1 cellular context compared by ENCODE assay signal in the genomic region with DNA sequence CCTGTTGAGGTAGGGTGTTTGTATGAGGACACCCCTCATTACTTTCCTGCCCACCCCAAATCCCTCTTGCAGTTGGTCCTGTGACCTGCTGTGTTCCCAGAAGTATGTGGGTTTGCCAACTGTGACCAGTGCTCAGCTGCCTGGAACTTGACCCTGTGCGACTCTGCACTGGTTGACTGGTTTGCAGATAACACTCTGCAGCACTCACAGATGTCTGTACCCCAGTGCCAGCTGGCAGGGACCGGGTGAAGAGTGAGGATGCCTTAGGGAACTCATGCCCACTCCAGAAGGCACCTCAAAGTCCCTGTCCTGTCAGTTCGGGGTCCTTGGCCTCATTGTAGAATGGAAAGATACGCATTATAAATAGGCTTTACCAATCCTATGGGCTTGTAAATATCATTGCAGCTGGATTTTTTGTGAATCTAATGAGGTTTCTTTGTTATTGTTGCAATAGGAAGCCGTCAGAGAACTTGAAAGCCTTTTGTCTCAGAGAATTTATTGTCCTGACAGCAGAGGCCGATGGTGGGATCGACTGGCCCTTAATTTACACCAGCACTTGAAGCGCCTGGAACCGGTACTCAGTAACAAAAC.
TF ChIP-seq lines count a peak whose summit lies in the region.

No MANE protein-coding gene starts in this region.

TF ChIP-seq in H1, 55 proteins besides CTCF, POLR2A, EP300 and RAD21:
- TF ChIP-seq NANOG (IDR thresholded peaks at IDR 0.05; ENCODE audit: insufficient read depth, low read depth, low read length, poor library complexity, severe bottlenecking) (peak; percentile 3), SUZ12 (IDR thresholded peaks at IDR 0.05; ENCODE audit: low read length) (no peak)
TF ChIP-seq in H1: peak in this region for 1.
